ENCODE assay signal across 17 cellular contexts in the genomic region with DNA sequence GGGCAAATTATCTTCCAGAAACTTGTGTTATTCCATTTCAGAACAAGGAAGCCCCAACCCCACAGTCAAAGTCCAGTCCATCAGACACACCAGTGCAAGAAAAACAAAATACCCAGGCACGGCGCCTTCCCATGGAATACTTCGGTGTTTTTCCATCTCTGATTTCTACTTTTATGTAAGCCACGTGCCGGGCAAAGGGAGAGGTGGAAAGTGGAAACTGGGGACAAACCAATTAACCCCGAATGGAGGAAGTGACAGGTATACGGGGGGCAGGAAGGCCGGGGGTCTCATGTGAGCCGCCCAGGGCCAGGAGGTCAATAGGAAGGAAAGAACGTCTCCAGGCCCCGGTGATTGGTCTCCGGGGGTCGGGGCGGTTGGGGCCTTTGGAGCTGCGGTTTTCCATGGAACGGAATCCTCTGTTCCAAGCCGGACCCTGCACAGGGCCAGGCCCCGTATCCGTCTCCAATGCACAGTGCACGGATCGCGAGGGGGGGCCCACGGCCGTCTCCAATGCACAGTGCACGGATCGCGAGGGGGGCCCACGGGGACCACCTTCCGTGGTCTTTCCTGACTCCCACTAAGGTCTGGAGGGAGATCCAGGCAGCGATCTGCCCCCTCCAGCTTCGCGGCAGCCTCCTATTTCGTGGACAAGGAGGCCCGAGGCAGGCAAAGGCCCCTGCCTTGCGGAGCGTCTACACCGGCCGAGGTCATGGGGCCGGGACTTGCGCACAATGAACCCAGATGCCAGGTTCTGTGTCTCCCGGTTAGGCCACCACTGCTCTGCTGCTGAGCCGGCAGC.
DNase-seq lines count a peak whose midpoint lies in the region; ATAC-seq and TF ChIP-seq lines count a peak whose summit lies in the region.
"Had no signal": no experiment of that assay in that cellular context is flagged by ENCODE, and none has a peak within 500 bp of the region (broad histone marks: within the 10 kb centered on the region; RNA-seq: fewer than 3 reads in every experiment).

No MANE protein-coding gene starts in this region.

- H3K27me3 ChIP-seq in dorsolateral prefrontal cortex (no peaks in the 10 kb centered on the region), vagina (no peaks in the 10 kb centered on the region), foreskin keratinocyte (no peaks in the 10 kb centered on the region)
- H3K27me3 ChIP-seq: neutrophil had no signal

- no peaks in the 10 kb centered on the region for H3K36me3 ChIP-seq in vagina
- H3K36me3 ChIP-seq: HAP-1 had no signal

- no peaks in the 10 kb centered on the region for H3K36me3 Mint-ChIP-seq in mesothelial cell of epicardium

- H3K27me3 Mint-ChIP-seq in mesothelial cell of epicardium (ENCODE audit: low read depth): no peaks in the 10 kb centered on the region

- peak overlapping the region; percentile 96 for H3K27ac Mint-ChIP-seq in mesothelial cell of epicardium
- H3K27ac Mint-ChIP-seq: activated CD4-positive, alpha-beta memory T cell treated with anti-CD3 and anti-CD28 coated beads, Interleukin-2, amount 10 ng/mL, durations not matched to agents 7 days and 5 days had no signal

- TF ChIP-seq POLR2A in vagina (IDR thresholded peaks at IDR 0.05): no peak

- no peaks in the 10 kb centered on the region for H3K9me3 Mint-ChIP-seq in mesothelial cell of epicardium

- H3K4me1 Mint-ChIP-seq in mesothelial cell of epicardium: peaks cover 22% of the 10 kb centered on the region

- no peak for ATAC-seq in left ventricle myocardium superior
- ATAC-seq in left cardiac atrium: no peak
- ATAC-seq in GM21619 (IDR thresholded peaks at IDR 0.05; ENCODE audit: unreplicated experiment): no peak
- ATAC-seq in foreskin keratinocyte: no peak

- intact Hi-C loops in left ventricle myocardium superior (cut with micrococcal nuclease): no loop called here
- intact Hi-C loops in left cardiac atrium (cut with DNase I): no loop called here
- intact Hi-C loops in dorsolateral prefrontal cortex (cut with DNase I): no loop called here
- intact Hi-C loops in vagina (cut with DNase I): no loop called here

- no peak for TF ChIP-seq CTCF in dorsolateral prefrontal cortex (IDR thresholded peaks at IDR 0.05 in 54 of 56, conservative IDR thresholded peaks at IDR 0.05 in 2 of 56; ENCODE audit: low read depth in 1 of 56, partially characterized antibody in 56 of 56)
- TF ChIP-seq CTCF in mesothelial cell of epicardium (IDR thresholded peaks at IDR 0.05; ENCODE audit: unreplicated experiment): no peak
- no peak for TF ChIP-seq CTCF in vagina (IDR thresholded peaks at IDR 0.05)
- no peak for TF ChIP-seq CTCF in foreskin keratinocyte (conservative IDR thresholded peaks at IDR 0.05)

- H3K4me1 ChIP-seq in vagina (peaks cover 22% of the 10 kb centered on the region), foreskin keratinocyte (no peaks in the 10 kb centered on the region)
- H3K4me1 ChIP-seq: HAP-1 had no signal

- H3K4me3 ChIP-seq in dorsolateral prefrontal cortex (no peak overlapping the region), vagina (no peak overlapping the region)
- H3K4me3 ChIP-seq: HAP-1, lung had no signal

- no peak overlapping the region for H3K4me3 Mint-ChIP-seq in mesothelial cell of epicardium
- H3K4me3 Mint-ChIP-seq: activated CD4-positive, alpha-beta memory T cell treated with anti-CD3 and anti-CD28 coated beads, Interleukin-2, amount 10 ng/mL, durations not matched to agents 7 days and 5 days had no signal

- H3K9me3 ChIP-seq in vagina: no peaks in the 10 kb centered on the region
- H3K9me3 ChIP-seq: HAP-1, neutrophil had no signal

- H3K27ac ChIP-seq in dorsolateral prefrontal cortex (peak overlapping the region in 49 of 59 donors; percentile 1 to 77 (median 49)), vagina (peak overlapping the region; percentile 21), foreskin keratinocyte (no peak overlapping the region)
- H3K27ac ChIP-seq: neutrophil had no signal

- DNase-seq in left ventricle myocardium superior (peak; percentile 36), left cardiac atrium (no peak), dorsolateral prefrontal cortex (peak in 1 of 10 donors; percentile 28), mesothelial cell of epicardium (ENCODE audit: low spot score in 2 of 2, unreplicated experiment in 2 of 2) (no peak), vagina (ENCODE audit: extremely low spot score in 2 of 2) (no peak), foreskin keratinocyte (no peak), NCI-H1436 (lab: John Stamatoyannopoulos, UW) (no peak)
- DNase-seq: ACHN; activated CD4-positive, alpha-beta memory T cell treated with anti-CD3 and anti-CD28 coated beads, Interleukin-2, amount 10 ng/mL, durations not matched to agents 7 days and 5 days; effector CD8-positive, alpha-beta T cell; NCI-H1930; NCI-H510A treated with DMSO at 0.1 percent for 48 hours; stimulated activated CD4-positive, alpha-beta T cell treated with anti-CD3 and anti-CD28 coated beads, Interleukin-4, amount 100 ng/mL, for 4 hours had no signal
